ENCODE assay signal across 21 cellular contexts in genomic region chr14:32764131-32764530, GRCh38.
DNase-seq lines count a peak whose midpoint lies in the region; ATAC-seq, FAIRE-seq and TF ChIP-seq lines count a peak whose summit lies in the region.
"Had no signal": no experiment of that assay in that cellular context is flagged by ENCODE, and none has a peak within 500 bp of the region (broad histone marks: within the 10 kb centered on the region; RNA-seq: fewer than 3 reads in every experiment).

No MANE protein-coding gene starts in this region.

- no peak for TF ChIP-seq CTCF in osteocyte (IDR thresholded peaks at IDR 0.05)
- no peak for TF ChIP-seq CTCF in left lung (IDR thresholded peaks at IDR 0.05)

- no peak overlapping the region for H3K9ac ChIP-seq in GM23248
- H3K9ac ChIP-seq in adipocyte (ENCODE audit: low read length): no peak overlapping the region

- 0 out of 2 replicates have a peak, but pooled peaks cover 2% of the 10 kb centered on the region for H3F3A ChIP-seq in GM23248 (ENCODE audit: insufficient read depth)

- peak overlapping the region; percentile 19 for H3K27ac Mint-ChIP-seq in osteocyte (ENCODE audit: unreplicated experiment)
- H3K27ac Mint-ChIP-seq: CD4-positive, alpha-beta T cell had no signal

- H3K79me2 ChIP-seq in GM23248 (ENCODE audit: insufficient read depth): no peaks in the 10 kb centered on the region

- peaks cover 47% of the 10 kb centered on the region for H3K4me1 Mint-ChIP-seq in osteocyte (ENCODE audit: unreplicated experiment)

- H4K20me1 ChIP-seq in GM23248 (ENCODE audit: insufficient read depth): no peaks in the 10 kb centered on the region

- H3K36me3 Mint-ChIP-seq in osteocyte (ENCODE audit: unreplicated experiment): no peaks in the 10 kb centered on the region

- H3K27me3 Mint-ChIP-seq in osteocyte (ENCODE audit: unreplicated experiment): no peaks in the 10 kb centered on the region
- H3K27me3 Mint-ChIP-seq: CD4-positive, alpha-beta T cell had no signal

- no peaks in the 10 kb centered on the region for H3K9me2 ChIP-seq in GM23248 (ENCODE audit: insufficient read depth)

- H2AFZ ChIP-seq in GM23248: no peak overlapping the region; the same call in 1 of the 2 replicates

- no peak for FAIRE-seq in RCC 7860 (lab: Jason Lieb, UNC)
- FAIRE-seq: G401.6 had no signal

- H3K9me3 ChIP-seq in GM23248 (ENCODE audit: low read depth): no peaks in the 10 kb centered on the region
- H3K9me3 ChIP-seq in adipocyte (ENCODE audit: control insufficient read depth, low read length): no peaks in the 10 kb centered on the region
- no peaks in the 10 kb centered on the region for H3K9me3 ChIP-seq in left lung
- H3K9me3 ChIP-seq: BE2C had no signal

- DNase-seq in GM23248: peak; percentile 10
- DNase-seq in adipocyte (ENCODE audit: low read depth): peak; percentile 8
- peak; percentile 28 for DNase-seq in fibroblast of gingiva (ENCODE audit: low read depth)
- no peak for DNase-seq in osteocyte (ENCODE audit: extremely low spot score, unreplicated experiment)
- DNase-seq in left lung: no peak
- no peak for DNase-seq in RCC 7860 (ENCODE audit: low spot score)
- DNase-seq: BE2C; CD4-positive, alpha-beta T cell; DMS79; Karpas-422; MM.1S; NCI-H1092 treated with DMSO at 0.1 percent for 48 hours; NCI-H1694; NCI-H2227 treated with DMSO at 0.1 percent for 48 hours; NCI-H526 treated with DMSO at 0.1 percent for 48 hours; NK-92 treated with Interleukin-12 subunit alpha and Interleukin-12 subunit beta, amount 100 ng/mL, for 24 hours; RPMI8226 had no signal

- no peaks in the 10 kb centered on the region for H3K27me3 ChIP-seq in GM23248 (replicated peaks; ENCODE audit: insufficient read depth)
- no peaks in the 10 kb centered on the region for H3K27me3 ChIP-seq in adipocyte (replicated peaks; ENCODE audit: control insufficient read depth, insufficient read depth, low read length)
- H3K27me3 ChIP-seq in left lung: no peaks in the 10 kb centered on the region
- H3K27me3 ChIP-seq: BE2C had no signal

- H3K27ac ChIP-seq in GM23248 (no peak overlapping the region), left lung (no peak overlapping the region)

- in situ Hi-C loops in GM23248 (cut with MboI): no loop called here

- H3K4me2 ChIP-seq in GM23248 (ENCODE audit: unreplicated experiment): no peak overlapping the region

- H3K9me3 Mint-ChIP-seq in osteocyte (ENCODE audit: unreplicated experiment): no peaks in the 10 kb centered on the region
- H3K9me3 Mint-ChIP-seq: CD4-positive, alpha-beta T cell had no signal

- no peak overlapping the region for H3K4me3 Mint-ChIP-seq in osteocyte (ENCODE audit: unreplicated experiment)
- H3K4me3 Mint-ChIP-seq: CD4-positive, alpha-beta T cell had no signal

- ATAC-seq in HG02981 (IDR thresholded peaks at IDR 0.05; ENCODE audit: unreplicated experiment) (no peak), left lung (no peak)
- no peak for ATAC-seq in activated CD4-positive, CD25-positive, alpha-beta regulatory T cell treated with anti-CD3 and anti-CD28 coated beads, Interleukin-2, amount 50 U/mL, for 24 hours
- ATAC-seq: HCT116 had no signal

- H3K4me3 ChIP-seq in GM23248: no peak overlapping the region
- H3K4me3 ChIP-seq in adipocyte (ENCODE audit: low read length): no peak overlapping the region
- no peak overlapping the region for H3K4me3 ChIP-seq in left lung

- H3K4me1 ChIP-seq in GM23248 (ENCODE audit: insufficient read depth): peaks cover 16% of the 10 kb centered on the region
- H3K4me1 ChIP-seq in adipocyte (ENCODE audit: control insufficient read depth, insufficient read depth, low read length): peaks cover 8% of the 10 kb centered on the region
- no peaks in the 10 kb centered on the region for H3K4me1 ChIP-seq in left lung
- H3K4me1 ChIP-seq: BE2C had no signal

- intact Hi-C loops in left lung (cut with DNase I): no loop called here

- H3K36me3 ChIP-seq in GM23248 (ENCODE audit: low read depth): no peaks in the 10 kb centered on the region
- H3K36me3 ChIP-seq in adipocyte (ENCODE audit: control insufficient read depth, insufficient read depth, low read length, severe bottlenecking): no peaks in the 10 kb centered on the region
- H3K36me3 ChIP-seq in left lung: no peaks in the 10 kb centered on the region
- H3K36me3 ChIP-seq: BE2C had no signal

Comparison
In these comparisons a context has a peak if more than half of its experiments do, and no peak if none do; other contexts are left out.
1. DNase-seq: peak in GM23248 (single experiment), adipocyte (single experiment) and fibroblast of gingiva (single experiment); none in osteocyte (single experiment), left lung (0 of 2) and RCC 7860 (single experiment).